ENCODE assay signal across 8 cellular contexts in genomic region chr19:8252922-8253589, GRCh38. TPM values are rescaled to one million over a fixed set of nuclear protein-coding genes. Genes with fewer than 3 reads are reported as not detected.
DNase-seq lines count a peak whose midpoint lies in the region; ATAC-seq and TF ChIP-seq lines count a peak whose summit lies in the region.

No MANE protein-coding gene starts in this region.

- H3K9me3 ChIP-seq in CD4-positive, alpha-beta T cell (ENCODE audit: control insufficient read depth, low read length): no peaks in the 10 kb centered on the region

- CTCF ChIA-PET in CD4-positive, alpha-beta T cell (lab: Charles Lee): interaction anchor here (0.6 to 0.9 kb wide), 7 partner anchors 13 to 325 kb away, joined by 3 to 7 read pairs (median 3); no protein-coding TSS in a partner anchor
- CTCF ChIA-PET in activated CD8-positive, alpha-beta T cell treated with anti-CD3 and anti-CD28 coated beads, Interleukin-2, amount 10 ng/mL, durations not matched to agents 7 days and 5 days (lab: Charles Lee): interaction anchor here (0.7 to 2.0 kb wide), 9 partner anchors 12 to 310 kb away, joined by 3 to 11 read pairs (median 4); partner anchors contain the start of gene TIMM44

- peaks cover 4% of the 10 kb centered on the region for H3K4me1 Mint-ChIP-seq in CD4-positive, alpha-beta T cell (ENCODE audit: low read depth)
- peaks cover 7% of the 10 kb centered on the region for H3K4me1 Mint-ChIP-seq in activated CD8-positive, alpha-beta T cell treated with anti-CD3 and anti-CD28 coated beads, Interleukin-2, amount 10 ng/mL, durations not matched to agents 7 days and 5 days (ENCODE audit: low read depth)
- peaks cover 13% of the 10 kb centered on the region for H3K4me1 Mint-ChIP-seq in memory B cell

- TF ChIP-seq CTCF in CD4-positive, alpha-beta T cell (IDR thresholded peaks at IDR 0.05): peak; percentile 95
- TF ChIP-seq CTCF in HFF-Myc (IDR thresholded peaks at IDR 0.05; ENCODE audit: low read depth, low read length, missing control alignments): peak; percentile 95

- no peaks in the 10 kb centered on the region for H3K27me3 Mint-ChIP-seq in CD4-positive, alpha-beta T cell
- H3K27me3 Mint-ChIP-seq in activated CD8-positive, alpha-beta T cell treated with anti-CD3 and anti-CD28 coated beads, Interleukin-2, amount 10 ng/mL, durations not matched to agents 7 days and 5 days (ENCODE audit: low read depth): no peaks in the 10 kb centered on the region
- H3K27me3 Mint-ChIP-seq in memory B cell: no peaks in the 10 kb centered on the region

- peak; percentile 95 for ATAC-seq in CD4-positive, alpha-beta T cell (ENCODE audit: poor library complexity)
- ATAC-seq in activated CD8-positive, alpha-beta T cell treated with anti-CD3 and anti-CD28 coated beads, Interleukin-2, amount 10 ng/mL, durations not matched to agents 7 days and 5 days: peak; percentile 92
- ATAC-seq in memory B cell (ENCODE audit: low read depth) (peak; percentile 96), GM19035 (IDR thresholded peaks at IDR 0.05; ENCODE audit: unreplicated experiment) (no peak)

- H3K27ac Mint-ChIP-seq in CD4-positive, alpha-beta T cell: no peak overlapping the region
- no peak overlapping the region for H3K27ac Mint-ChIP-seq in activated CD8-positive, alpha-beta T cell treated with anti-CD3 and anti-CD28 coated beads, Interleukin-2, amount 10 ng/mL, durations not matched to agents 7 days and 5 days
- no peak overlapping the region for H3K27ac Mint-ChIP-seq in memory B cell

- peak; percentile 74 to 91 (median 80) for DNase-seq in CD4-positive, alpha-beta T cell
- DNase-seq in HFF-Myc (ENCODE audit: extremely low read depth, low read depth) (peak; percentile 38), NOMO-1 (lab: John Stamatoyannopoulos, UW; ENCODE audit: unreplicated experiment in 2 of 2) (peak; percentile 58 to 60), memory B cell (ENCODE audit: low spot score in 2 of 2) (peak; percentile 84 to 91)
- DNase-seq in activated CD8-positive, alpha-beta T cell treated with anti-CD3 and anti-CD28 coated beads, Interleukin-2, amount 10 ng/mL, durations not matched to agents 7 days and 5 days: peak; percentile 88
- DNase-seq in effector CD4-positive, alpha-beta T cell: peak; percentile 83
- peak; percentile 52 to 67 for DNase-seq in stimulated activated CD8-positive, alpha-beta memory T cell treated with anti-CD3 and anti-CD28 coated beads, Interleukin-15, amount 100 ng/mL, for 4 hours (ENCODE audit: low read depth in 2 of 2)

- no peak overlapping the region for H3K27ac ChIP-seq in CD4-positive, alpha-beta T cell (ENCODE audit: low read depth, low read length)

- H3K36me3 Mint-ChIP-seq in CD4-positive, alpha-beta T cell (ENCODE audit: low read depth): peaks cover 15% of the 10 kb centered on the region
- H3K36me3 Mint-ChIP-seq in activated CD8-positive, alpha-beta T cell treated with anti-CD3 and anti-CD28 coated beads, Interleukin-2, amount 10 ng/mL, durations not matched to agents 7 days and 5 days (ENCODE audit: low read depth): peaks cover 17% of the 10 kb centered on the region
- H3K36me3 Mint-ChIP-seq in memory B cell: peaks cover 31% of the 10 kb centered on the region

- intact Hi-C loops in CD4-positive, alpha-beta T cell (cut with DNase I, micrococcal nuclease): loop anchor here (1.0 to 10.0 kb wide), 4 partner anchors 95 to 309 kb away; no protein-coding TSS in a partner anchor

- no peaks in the 10 kb centered on the region for H3K27me3 ChIP-seq in CD4-positive, alpha-beta T cell (ENCODE audit: control insufficient read depth, insufficient read depth, low read length)

- H3K4me3 Mint-ChIP-seq in CD4-positive, alpha-beta T cell: no peak overlapping the region
- no peak overlapping the region for H3K4me3 Mint-ChIP-seq in activated CD8-positive, alpha-beta T cell treated with anti-CD3 and anti-CD28 coated beads, Interleukin-2, amount 10 ng/mL, durations not matched to agents 7 days and 5 days
- no peak overlapping the region for H3K4me3 Mint-ChIP-seq in memory B cell

- POLR2A ChIA-PET in CD4-positive, alpha-beta T cell (lab: Charles Lee): interaction anchor here (1.0 kb wide), 1 partner anchor 235 kb away, joined by 3 read pairs; no protein-coding TSS in a partner anchor
- POLR2A ChIA-PET in activated CD8-positive, alpha-beta T cell treated with anti-CD3 and anti-CD28 coated beads, Interleukin-2, amount 10 ng/mL, durations not matched to agents 7 days and 5 days (lab: Charles Lee): interaction anchor here (0.8 kb wide), 1 partner anchor 95 kb away, joined by 3 read pairs; no protein-coding TSS in a partner anchor

- no peak overlapping the region for H3K4me3 ChIP-seq in HFF-Myc (replicated peaks; ENCODE audit: low read depth, low read length)

- no peaks in the 10 kb centered on the region for H3K9me3 Mint-ChIP-seq in CD4-positive, alpha-beta T cell
- no peaks in the 10 kb centered on the region for H3K9me3 Mint-ChIP-seq in activated CD8-positive, alpha-beta T cell treated with anti-CD3 and anti-CD28 coated beads, Interleukin-2, amount 10 ng/mL, durations not matched to agents 7 days and 5 days (ENCODE audit: insufficient read depth)
- H3K9me3 Mint-ChIP-seq in memory B cell: peaks cover 8% of the 10 kb centered on the region

RNA-seq across cellular contexts. Expression of gene CERS4, which starts 43.9 kb away (rescaled TPM):
- 10 to 100 TPM in 1 of 2 experiments, 1 to 10 TPM in 1; 8.7 to 12.3 TPM for total RNA-seq in CD4-positive, alpha-beta T cell
- 10 to 100 TPM; 27.7 to 28.1 TPM for total RNA-seq in activated CD8-positive, alpha-beta T cell treated with anti-CD3 and anti-CD28 coated beads, Interleukin-2, amount 10 ng/mL, durations not matched to agents 7 days and 5 days

RNA-seq across cellular contexts. Expression of gene CD320, which starts 55.1 kb away (rescaled TPM):
- total RNA-seq in CD4-positive, alpha-beta T cell: 10 to 100 TPM; 17.1 to 17.6 TPM
- total RNA-seq in activated CD8-positive, alpha-beta T cell treated with anti-CD3 and anti-CD28 coated beads, Interleukin-2, amount 10 ng/mL, durations not matched to agents 7 days and 5 days: 10 to 100 TPM; 54.6 to 55.0 TPM

Comparison
In these comparisons a context has a peak if more than half of its experiments do, and no peak if none do; other contexts are left out.
1. DNase-seq: peak in every context shown above with its lines; median percentile 88 in activated CD8-positive, alpha-beta T cell treated with anti-CD3 and anti-CD28 coated beads, Interleukin-2, amount 10 ng/mL, durations not matched to agents 7 days and 5 days; 88 in memory B cell; 83 in effector CD4-positive, alpha-beta T cell; 80 in CD4-positive, alpha-beta T cell; 60 in stimulated activated CD8-positive, alpha-beta memory T cell treated with anti-CD3 and anti-CD28 coated beads, Interleukin-15, amount 100 ng/mL, for 4 hours; 59 in NOMO-1; 38 in HFF-Myc.